In the genomic region with DNA sequence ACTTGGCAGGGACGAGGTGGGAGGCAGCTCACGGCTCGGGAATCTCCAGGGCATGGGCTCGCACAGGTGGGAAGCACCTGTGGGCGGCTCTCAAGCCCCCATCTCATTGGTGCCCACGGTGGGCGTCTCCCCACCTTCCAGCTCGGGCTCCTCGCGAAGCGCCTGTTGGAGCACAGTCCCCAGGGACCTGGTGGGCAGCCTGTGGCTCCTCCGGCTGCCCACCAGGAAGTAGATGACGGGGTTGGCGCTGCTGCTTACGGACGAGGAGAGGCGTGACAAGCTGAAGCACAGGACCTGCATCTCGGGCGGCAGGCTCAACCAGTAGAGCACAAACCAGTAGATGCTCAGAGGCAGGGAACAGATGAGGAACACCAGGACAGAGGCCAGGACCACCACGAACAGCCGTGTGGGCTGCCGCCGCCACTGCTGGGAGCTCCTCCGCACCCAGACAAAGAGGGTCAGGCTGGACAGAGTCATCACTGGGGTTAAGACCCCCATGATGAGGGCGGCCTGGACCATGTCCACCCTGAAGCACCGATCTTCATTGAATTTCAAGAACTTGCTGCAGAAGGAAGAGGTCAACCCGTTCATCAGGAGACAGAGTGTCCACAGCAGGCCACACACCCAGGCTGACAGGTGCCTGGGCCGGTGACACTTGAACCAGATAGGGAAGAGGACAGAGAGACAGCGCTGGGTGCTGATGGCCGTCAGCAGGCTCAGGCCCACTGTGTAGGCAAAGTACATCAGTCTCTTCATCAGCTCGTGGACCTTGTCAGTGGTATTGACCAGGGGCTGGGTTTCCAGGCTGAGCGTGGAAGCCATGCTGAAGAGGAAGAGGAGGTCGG, we compare ENCODE assay signal across 22 cellular contexts. TPM values are rescaled to one million over a fixed set of nuclear protein-coding genes. Genes with fewer than 3 reads are reported as not detected.
A peak's percentile ranks its signal among the peaks of the same experiment; 100 is the strongest.
DNase-seq lines count a peak whose midpoint lies in the region; ATAC-seq and TF ChIP-seq lines count a peak whose summit lies in the region.
"Had no signal": no experiment of that assay in that cellular context is flagged by ENCODE, and none has a peak within 500 bp of the region (broad histone marks: within the 10 kb centered on the region; RNA-seq: fewer than 3 reads in every experiment).

No MANE protein-coding gene starts in this region.

- CTCF ChIA-PET in activated naive CD4-positive, alpha-beta T cell treated with anti-CD3 and anti-CD28 coated beads, Interleukin-2, amount 10 ng/mL, durations not matched to agents 7 days and 5 days (lab: Charles Lee): no interaction called here

- no peaks in the 10 kb centered on the region for H3K36me3 ChIP-seq in upper lobe of left lung
- H3K36me3 ChIP-seq: ovary, thoracic aorta had no signal

- no peaks in the 10 kb centered on the region for H3K4me1 Mint-ChIP-seq in chondrocyte (ENCODE audit: low read depth)
- no peaks in the 10 kb centered on the region for H3K4me1 Mint-ChIP-seq in activated naive CD4-positive, alpha-beta T cell treated with anti-CD3 and anti-CD28 coated beads, Interleukin-2, amount 10 ng/mL, durations not matched to agents 7 days and 5 days
- H3K4me1 Mint-ChIP-seq: T-helper 17 cell had no signal

- no peak for TF ChIP-seq POLR2A in upper lobe of left lung (IDR thresholded peaks at IDR 0.05)

- no peak overlapping the region for H3K4me3 Mint-ChIP-seq in chondrocyte (ENCODE audit: unreplicated experiment)
- H3K4me3 Mint-ChIP-seq in activated naive CD4-positive, alpha-beta T cell treated with anti-CD3 and anti-CD28 coated beads, Interleukin-2, amount 10 ng/mL, durations not matched to agents 7 days and 5 days: no peak overlapping the region
- H3K4me3 Mint-ChIP-seq: T-helper 17 cell had no signal

- no peak overlapping the region for H3K27ac Mint-ChIP-seq in chondrocyte (ENCODE audit: unreplicated experiment)
- no peak overlapping the region for H3K27ac Mint-ChIP-seq in activated naive CD4-positive, alpha-beta T cell treated with anti-CD3 and anti-CD28 coated beads, Interleukin-2, amount 10 ng/mL, durations not matched to agents 7 days and 5 days
- H3K27ac Mint-ChIP-seq: T-helper 17 cell had no signal

- TF ChIP-seq EP300 in upper lobe of left lung (IDR thresholded peaks at IDR 0.05): no peak

- H3K4me1 ChIP-seq in upper lobe of left lung: no peaks in the 10 kb centered on the region

- no peaks in the 10 kb centered on the region for H3K27me3 ChIP-seq in upper lobe of left lung
- H3K27me3 ChIP-seq: ovary had no signal

- H3K27me3 Mint-ChIP-seq in chondrocyte (ENCODE audit: low read depth): peaks cover 35% of the 10 kb centered on the region
- H3K27me3 Mint-ChIP-seq in activated naive CD4-positive, alpha-beta T cell treated with anti-CD3 and anti-CD28 coated beads, Interleukin-2, amount 10 ng/mL, durations not matched to agents 7 days and 5 days: peaks cover 37% of the 10 kb centered on the region

- H3K27ac ChIP-seq in upper lobe of left lung: no peak overlapping the region
- H3K27ac ChIP-seq: ovary, SK-N-MC, thoracic aorta had no signal

- no peak for ATAC-seq in Right ventricle myocardium superior (ENCODE audit: poor library complexity)
- ATAC-seq in left cardiac atrium: no peak
- no peak for ATAC-seq in upper lobe of left lung (ENCODE audit: low FRiP score in 2 of 2)
- ATAC-seq: T-helper 17 cell had no signal

- H3K36me3 Mint-ChIP-seq in chondrocyte (ENCODE audit: low read depth): peaks cover 4% of the 10 kb centered on the region
- no peaks in the 10 kb centered on the region for H3K36me3 Mint-ChIP-seq in activated naive CD4-positive, alpha-beta T cell treated with anti-CD3 and anti-CD28 coated beads, Interleukin-2, amount 10 ng/mL, durations not matched to agents 7 days and 5 days

- no peak for TF ChIP-seq CTCF in chondrocyte (IDR thresholded peaks at IDR 0.05)
- TF ChIP-seq CTCF in upper lobe of left lung (IDR thresholded peaks at IDR 0.05): no peak

- in situ Hi-C loops in KBM-7 (cut with MboI; ENCODE audit: low pct_unique_long_range_greater_than_20kb, low sequenced_read_pairs): no loop called here

- no peaks in the 10 kb centered on the region for H3K9me3 ChIP-seq in upper lobe of left lung
- H3K9me3 ChIP-seq: ovary, thoracic aorta had no signal

- H3K4me3 ChIP-seq in upper lobe of left lung: no peak overlapping the region
- H3K4me3 ChIP-seq: ovary, SK-N-MC, thoracic aorta had no signal

- intact Hi-C loops in Right ventricle myocardium superior (cut with DNase I): no loop called here
- intact Hi-C loops in left cardiac atrium (cut with DNase I): no loop called here

- DNase-seq in Right ventricle myocardium superior (peak; percentile 27), left cardiac atrium (no peak), chondrocyte (ENCODE audit: low spot score) (peak; percentile 78), mesenteric fat pad (ENCODE audit: low spot score) (peak; percentile 84), upper lobe of left lung (peak; percentile 16 to 57), NCI-H748 (lab: John Stamatoyannopoulos, UW; ENCODE audit: unreplicated experiment) (no peak), KBM-7 (no peak)
- DNase-seq in activated naive CD4-positive, alpha-beta T cell treated with anti-CD3 and anti-CD28 coated beads, Interleukin-2, amount 10 ng/mL, durations not matched to agents 7 days and 5 days: no peak
- DNase-seq: activated CD4-positive, alpha-beta T cell treated with anti-CD3 and anti-CD28 coated beads for 4 hours; cerebellar nuclear complex; IMR-90; mesendoderm; NCI-H1105 treated with DMSO at 0.1 percent for 48 hours; NCI-H2107; NCI-H446 treated with DMSO at 0.1 percent for 48 hours; stimulated activated CD4-positive, alpha-beta T cell treated with anti-CD3 and anti-CD28 coated beads, Interleukin-12 subunit alpha, Interleukin-12 subunit beta, amount 100 ng/mL, for 4 hours; stimulated activated CD4-positive, alpha-beta T cell treated with anti-CD3 and anti-CD28 coated beads, Interleukin-4, amount 100 ng/mL, for 4 hours; stimulated activated naive CD4-positive, alpha-beta T cell treated with Interleukin-2 at 50 U/mL for 16 hours; T-helper 17 cell had no signal

- H3K9me3 Mint-ChIP-seq in chondrocyte (ENCODE audit: low read depth): peaks cover 14% of the 10 kb centered on the region
- H3K9me3 Mint-ChIP-seq in activated naive CD4-positive, alpha-beta T cell treated with anti-CD3 and anti-CD28 coated beads, Interleukin-2, amount 10 ng/mL, durations not matched to agents 7 days and 5 days: no peaks in the 10 kb centered on the region

- 83 to 86% methylated on average over 15 to 33 of the region's 33 CpGs for WGBS in upper lobe of left lung, 2 donors

RNA-seq across cellular contexts. Expression of gene MRGPRD, which starts 0.6 kb away (rescaled TPM):
- not detected for total RNA-seq in Right ventricle myocardium superior
- not detected for total RNA-seq in left cardiac atrium
- not detected in 3 replicates for total RNA-seq in chondrocyte
- total RNA-seq in mesenteric fat pad: not detected
- not detected for total RNA-seq in upper lobe of left lung
- total RNA-seq: IMR-90, ovary, T-helper 17 cell had no signal

RNA-seq across cellular contexts. Expression of gene MRGPRF, which starts 32.9 kb away (rescaled TPM):
- total RNA-seq in Right ventricle myocardium superior: 4.9 TPM
- 10 to 100 TPM; 12.4 to 13.3 TPM for total RNA-seq in left cardiac atrium
- total RNA-seq in chondrocyte: 1.6 to 8.8 TPM (median 8.2 TPM) in 3 replicates
- total RNA-seq in mesenteric fat pad: 29.8 TPM
- 10 to 100 TPM in 3 of 6 donors, 1 to 10 TPM in 3; 3.0 to 16.2 (median 10.7) TPM for total RNA-seq in upper lobe of left lung
- total RNA-seq: T-helper 17 cell had no signal

Comparison
In these comparisons a context has a peak if more than half of its experiments do, and no peak if none do; other contexts are left out.
1. DNase-seq: peak in Right ventricle myocardium superior (single experiment), chondrocyte (single experiment), mesenteric fat pad (single experiment) and upper lobe of left lung (2 of 2); none in left cardiac atrium (single experiment), activated naive CD4-positive, alpha-beta T cell treated with anti-CD3 and anti-CD28 coated beads, Interleukin-2, amount 10 ng/mL, durations not matched to agents 7 days and 5 days (single experiment), NCI-H748 (single experiment) and KBM-7 (single experiment).